12 cellular contexts compared by ENCODE assay signal in genomic region chr4:138898282-138898681, GRCh38.
DNase-seq lines count a peak whose midpoint lies in the region; ATAC-seq and TF ChIP-seq lines count a peak whose summit lies in the region.
"Had no signal": no experiment of that assay in that cellular context is flagged by ENCODE, and none has a peak within 500 bp of the region (broad histone marks: within the 10 kb centered on the region; RNA-seq: fewer than 3 reads in every experiment).

No MANE protein-coding gene starts in this region.

- intact Hi-C loops in right cardiac atrium (cut with DNase I) (no loop called here), heart left ventricle (cut with DNase I) (no loop called here)
- intact Hi-C loops in activated CD4-positive, alpha-beta T cell treated with anti-CD3 and anti-CD28 coated beads, Interleukin-2, amount 10 ng/mL, durations not matched to agents 24 days and 14 days (cut with micrococcal nuclease): no loop called here

- 69% methylated on average over 2 of the region's 2 CpGs for WGBS in right cardiac atrium
- 67 to 74% (median 71%) methylated on average over 2 of the region's 2 CpGs for WGBS in heart left ventricle, 4 donors

- H3K4me3 Mint-ChIP-seq in activated CD4-positive, alpha-beta T cell treated with anti-CD3 and anti-CD28 coated beads, Interleukin-2, amount 10 ng/mL, durations not matched to agents 24 days and 14 days: no peak overlapping the region
- H3K4me3 Mint-ChIP-seq: T-helper 2 cell treated with Interferon-gamma antibody and Interleukin-4, amounts not matched to agents 5 μg/mL and 100 μg/mL, for 36 hours had no signal

- H3K9me3 ChIP-seq in right cardiac atrium (ENCODE audit: control insufficient read depth, low read length) (no peaks in the 10 kb centered on the region), heart left ventricle (no peaks in the 10 kb centered on the region), HAP-1 (no peaks in the 10 kb centered on the region)
- H3K9me3 ChIP-seq: BLaER1 treated with 17β-estradiol and CSF1 and Interleukin-3, amounts not matched to agents 10 nM and 100 nM had no signal

- no peak overlapping the region for H3K27ac Mint-ChIP-seq in activated CD4-positive, alpha-beta T cell treated with anti-CD3 and anti-CD28 coated beads, Interleukin-2, amount 10 ng/mL, durations not matched to agents 24 days and 14 days
- H3K27ac Mint-ChIP-seq: T-helper 2 cell treated with Interferon-gamma antibody and Interleukin-4, amounts not matched to agents 5 μg/mL and 100 μg/mL, for 36 hours had no signal

- ATAC-seq in right cardiac atrium (no peak), heart left ventricle (no peak), GM19395 (IDR thresholded peaks at IDR 0.05; ENCODE audit: unreplicated experiment) (no peak), GM18909 (IDR thresholded peaks at IDR 0.05; ENCODE audit: poor library complexity, unreplicated experiment) (no peak)

- no peaks in the 10 kb centered on the region for H3K36me3 Mint-ChIP-seq in activated CD4-positive, alpha-beta T cell treated with anti-CD3 and anti-CD28 coated beads, Interleukin-2, amount 10 ng/mL, durations not matched to agents 24 days and 14 days (ENCODE audit: low read depth)

- peaks cover 12% of the 10 kb centered on the region for H3K27me3 Mint-ChIP-seq in activated CD4-positive, alpha-beta T cell treated with anti-CD3 and anti-CD28 coated beads, Interleukin-2, amount 10 ng/mL, durations not matched to agents 24 days and 14 days

- H3K4me1 ChIP-seq in right cardiac atrium (ENCODE audit: control insufficient read depth, insufficient read depth, low read length): peaks cover 2% of the 10 kb centered on the region
- peaks cover 0 to 9% (median 0%) of the 10 kb centered on the region in 12 donors for H3K4me1 ChIP-seq in heart left ventricle
- no peaks in the 10 kb centered on the region; the same call in 1 of the 2 replicates for H3K4me1 ChIP-seq in HAP-1

- in situ Hi-C loops in HAP-1 (cut with MboI; ENCODE audit: low sequenced_read_pairs): no loop called here

- no peak for TF ChIP-seq POLR2A in heart left ventricle (IDR thresholded peaks at IDR 0.05)

- no peaks in the 10 kb centered on the region for H3K36me3 ChIP-seq in heart left ventricle
- no peaks in the 10 kb centered on the region for H3K36me3 ChIP-seq in HAP-1 (replicated peaks)
- H3K36me3 ChIP-seq: BLaER1 treated with 17β-estradiol and CSF1 and Interleukin-3, amounts not matched to agents 10 nM and 100 nM had no signal

- H3K27ac ChIP-seq in right cardiac atrium (ENCODE audit: low read length) (peak overlapping the region; percentile 89), heart left ventricle (no peak overlapping the region)
- H3K27ac ChIP-seq: BLaER1 treated with 17β-estradiol and CSF1 and Interleukin-3, amounts not matched to agents 10 nM and 100 nM had no signal

- DNase-seq in right cardiac atrium (no peak), heart left ventricle (no peak), NCI-H748 treated with DMSO at 0.1 percent for 48 hours (lab: John Stamatoyannopoulos, UW) (peak; percentile 57), epithelial cell of esophagus (ENCODE audit: low read depth) (peak; percentile 25), HAP-1 (ENCODE audit: low spot score in 2 of 2) (no peak)
- DNase-seq in activated CD4-positive, alpha-beta T cell treated with anti-CD3 and anti-CD28 coated beads, Interleukin-2, amount 10 ng/mL, durations not matched to agents 24 days and 14 days: no peak
- DNase-seq: activated CD8-positive, alpha-beta memory T cell treated with anti-CD3 and anti-CD28 coated beads, Interleukin-2, amount 50 U/mL, for 48 hours; retina had no signal

- no peak for TF ChIP-seq CTCF in heart left ventricle (IDR thresholded peaks at IDR 0.05)
- no peak for TF ChIP-seq CTCF in epithelial cell of esophagus (IDR thresholded peaks at IDR 0.05; ENCODE audit: insufficient read depth, low read depth, low read length, missing control alignments)

- H3K4me3 ChIP-seq in right cardiac atrium (ENCODE audit: low read length): no peak overlapping the region
- no peak overlapping the region for H3K4me3 ChIP-seq in heart left ventricle
- no peak overlapping the region for H3K4me3 ChIP-seq in epithelial cell of esophagus (ENCODE audit: low read length)
- H3K4me3 ChIP-seq in HAP-1: no peak overlapping the region
- H3K4me3 ChIP-seq: BLaER1 treated with 17β-estradiol and CSF1 and Interleukin-3, amounts not matched to agents 10 nM and 100 nM had no signal

- H3K27me3 ChIP-seq in right cardiac atrium (ENCODE audit: control insufficient read depth, insufficient read depth): no peaks in the 10 kb centered on the region
- H3K27me3 ChIP-seq in heart left ventricle: no peaks in the 10 kb centered on the region
- H3K27me3 ChIP-seq in HAP-1 (ENCODE audit: low read depth): no peaks in the 10 kb centered on the region
- H3K27me3 ChIP-seq: BLaER1 treated with 17β-estradiol and CSF1 and Interleukin-3, amounts not matched to agents 10 nM and 100 nM had no signal

- H3K9me3 Mint-ChIP-seq in activated CD4-positive, alpha-beta T cell treated with anti-CD3 and anti-CD28 coated beads, Interleukin-2, amount 10 ng/mL, durations not matched to agents 24 days and 14 days: no peaks in the 10 kb centered on the region
- H3K9me3 Mint-ChIP-seq: T-helper 2 cell treated with Interferon-gamma antibody and Interleukin-4, amounts not matched to agents 5 μg/mL and 100 μg/mL, for 36 hours had no signal

- H3K4me1 Mint-ChIP-seq in activated CD4-positive, alpha-beta T cell treated with anti-CD3 and anti-CD28 coated beads, Interleukin-2, amount 10 ng/mL, durations not matched to agents 24 days and 14 days: peaks cover 7% of the 10 kb centered on the region

Comparison
In these comparisons a context has a peak if more than half of its experiments do, and no peak if none do; other contexts are left out.
1. DNase-seq: peak in NCI-H748 treated with DMSO at 0.1 percent for 48 hours (single experiment) and epithelial cell of esophagus (single experiment); none in right cardiac atrium (0 of 3), heart left ventricle (0 of 5), HAP-1 (0 of 2) and activated CD4-positive, alpha-beta T cell treated with anti-CD3 and anti-CD28 coated beads, Interleukin-2, amount 10 ng/mL, durations not matched to agents 24 days and 14 days (single experiment).